Comparison of ENCODE assay signal across 8 cellular contexts in genomic region chr2:197498627-197498936, GRCh38. TPM values are rescaled to one million over a fixed set of nuclear protein-coding genes. Genes with fewer than 3 reads are reported as not detected.
DNase-seq lines count a peak whose midpoint lies in the region; FAIRE-seq and TF ChIP-seq lines count a peak whose summit lies in the region.

No MANE protein-coding gene starts in this region.

- TF ChIP-seq POLR2A in GM12891 (IDR thresholded peaks at IDR 0.05; ENCODE audit: low read depth, low read length): no peak

- peaks cover 89% of the 10 kb centered on the region for H3K36me3 ChIP-seq in WERI-Rb-1

- DNase-seq in GM12891 (ENCODE audit: insufficient read length, low spot score) (no peak), WERI-Rb-1 (no peak), foreskin fibroblast (no peak), skeletal muscle cell (ENCODE audit: low read depth) (no peak), posterior vena cava (ENCODE audit: low spot score) (no peak), hippocampal formation (lab: John Stamatoyannopoulos, UW) (no peak), HPDE6-E6E7 (ENCODE audit: extremely low spot score) (no peak), NCI-H524 treated with DMSO at 0.1 percent for 48 hours (lab: John Stamatoyannopoulos, UW) (no peak)

- FAIRE-seq in GM12891 (lab: Jason Lieb, UNC): peak; percentile 31

- no peak for TF ChIP-seq CTCF in WERI-Rb-1 (IDR thresholded peaks at IDR 0.05; ENCODE audit: low read depth, low read length)
- no peak for TF ChIP-seq CTCF in foreskin fibroblast (IDR thresholded peaks at IDR 0.05; ENCODE audit: low read depth, low read length)

- H3K9me3 ChIP-seq in WERI-Rb-1 (ENCODE audit: severe bottlenecking): no peaks in the 10 kb centered on the region

- H3K27me3 ChIP-seq in WERI-Rb-1 (ENCODE audit: insufficient read depth, low read depth, severe bottlenecking): no peaks in the 10 kb centered on the region

- H3K27ac ChIP-seq in WERI-Rb-1: peak overlapping the region; percentile 95

- intact Hi-C loops in posterior vena cava (cut with DNase I): no loop called here

- H3K4me3 ChIP-seq in WERI-Rb-1 (ENCODE audit: low read depth, low read length) (peak overlapping the region; percentile 70), foreskin fibroblast (ENCODE audit: low read depth in 1 of 2, low read length in 2 of 2) (peak overlapping the region; percentile 69 to 92), skeletal muscle cell (ENCODE audit: low read depth, low read length) (peak overlapping the region; percentile 96)

TF ChIP-seq in GM12891, 5 proteins besides CTCF, POLR2A, EP300 and RAD21:
- TF ChIP-seq POU2F2 (IDR thresholded peaks at IDR 0.05; ENCODE audit: low read depth, low read length): no peak
- no peak for TF ChIP-seq TAF1 (IDR thresholded peaks at IDR 0.05; ENCODE audit: low read depth, low read length)
- no peak for TF ChIP-seq SPI1 (IDR thresholded peaks at IDR 0.05; ENCODE audit: low read depth, low read length)
- TF ChIP-seq POLR2AphosphoS5 (IDR thresholded peaks at IDR 0.05; ENCODE audit: low read depth, low read length): no peak
- TF ChIP-seq PAX5 (IDR thresholded peaks at IDR 0.05; ENCODE audit: insufficient read depth, low read length, severe bottlenecking): no peak

RNA-seq across cellular contexts. Expression of gene HSPD1, which starts 1.1 kb away (rescaled TPM):
- 397 TPM for polyA plus RNA-seq in GM12891 (2012; ENCODE audit: low read depth, missing spikeins)
- 100 to 1,000 TPM; 106 to 131 TPM for total RNA-seq in posterior vena cava

RNA-seq across cellular contexts. Expression of gene HSPE1, which starts 1.6 kb away (rescaled TPM):
- polyA plus RNA-seq in GM12891 (2012; ENCODE audit: low read depth, missing spikeins): 366 TPM
- total RNA-seq in posterior vena cava: 10 to 100 TPM; 54.5 to 60.5 TPM

RNA-seq across cellular contexts. Expression of gene MOB4, which starts 17.3 kb away (rescaled TPM):
- polyA plus RNA-seq in GM12891 (2012; ENCODE audit: low read depth, missing spikeins): 20.9 TPM
- total RNA-seq in posterior vena cava: 10 to 100 TPM; 35.1 to 55.4 TPM

RNA-seq across cellular contexts. Expression of gene COQ10B, which starts 45.2 kb away (rescaled TPM):
- 10.4 TPM for polyA plus RNA-seq in GM12891 (2012; ENCODE audit: low read depth, missing spikeins)
- 10 to 100 TPM; 29.5 to 42.9 TPM for total RNA-seq in posterior vena cava
